Comparison of ENCODE assay signal across 8 cellular contexts in genomic region chr14:104341532-104342434, GRCh38.
A peak's percentile ranks its signal among the peaks of the same experiment; 100 is the strongest.
DNase-seq lines count a peak whose midpoint lies in the region; ATAC-seq, FAIRE-seq and TF ChIP-seq lines count a peak whose summit lies in the region.
"Had no signal": no experiment of that assay in that cellular context is flagged by ENCODE, and none has a peak within 500 bp of the region (broad histone marks: within the 10 kb centered on the region; RNA-seq: fewer than 3 reads in every experiment).

No MANE protein-coding gene starts in this region.

- peak overlapping the region; percentile 31 for H3K4me3 ChIP-seq in neural progenitor cell
- H3K4me3 ChIP-seq: SJSA1 had no signal

- peaks cover 13% of the 10 kb centered on the region for H3K27me3 Mint-ChIP-seq in neural progenitor cell (ENCODE audit: insufficient read depth, low read depth)

- H3K79me2 ChIP-seq in neural progenitor cell (ENCODE audit: low read depth), result no peaks in the 10 kb centered on the region

- H3K36me3 Mint-ChIP-seq in neural progenitor cell, result no peaks in the 10 kb centered on the region

- FAIRE-seq in GM12891 (lab: Jason Lieb, UNC), result no peak

- no peak for ATAC-seq in GM21515 (IDR thresholded peaks at IDR 0.05; ENCODE audit: unreplicated experiment)

- H2AFZ ChIP-seq in neural progenitor cell (replicated peaks), result peak overlapping the region; percentile 76

- peaks cover 9% of the 10 kb centered on the region for H3K4me1 Mint-ChIP-seq in neural progenitor cell

- peak overlapping the region; percentile 10 for H3K4me3 Mint-ChIP-seq in neural progenitor cell

- TF ChIP-seq CTCF in GM13977 (IDR thresholded peaks at IDR 0.05; ENCODE audit: extremely low read depth, insufficient read depth, missing control alignments) (peak; percentile 41), neural progenitor cell (IDR thresholded peaks at IDR 0.05) (peak; percentile 72)

- H4K20me1 ChIP-seq in neural progenitor cell (ENCODE audit: low read depth), result peaks cover 8% of the 10 kb centered on the region

- no peak overlapping the region for H3K9ac ChIP-seq in neural progenitor cell

- H3K9me3 ChIP-seq in neural progenitor cell (ENCODE audit: low read depth), result no peaks in the 10 kb centered on the region
- H3K9me3 ChIP-seq: SJSA1 had no signal

- peaks cover 11% of the 10 kb centered on the region for H3K27me3 ChIP-seq in neural progenitor cell
- H3K27me3 ChIP-seq: SJSA1 had no signal

- peaks cover 4% of the 10 kb centered on the region for H3F3A ChIP-seq in neural progenitor cell (ENCODE audit: low read depth)

- TF ChIP-seq POLR2A in GM12891 (IDR thresholded peaks at IDR 0.05; ENCODE audit: low read depth, low read length), result no peak

- H3K27ac Mint-ChIP-seq in neural progenitor cell, result no peak overlapping the region

- in situ Hi-C loops in GM13977 (cut with MboI; ENCODE audit: low pct_unique_long_range_greater_than_20kb, low sequenced_read_pairs, unreplicated experiment), result no loop called here

- peaks cover 8% of the 10 kb centered on the region for H3K9me3 Mint-ChIP-seq in neural progenitor cell

- no peaks in the 10 kb centered on the region for H3K4me1 ChIP-seq in neural progenitor cell
- H3K4me1 ChIP-seq: SJSA1 had no signal

- H3K36me3 ChIP-seq in neural progenitor cell, result no peaks in the 10 kb centered on the region
- H3K36me3 ChIP-seq: SJSA1 had no signal

- peak overlapping the region; percentile 64 for H3K4me2 ChIP-seq in neural progenitor cell

- H3K27ac ChIP-seq in neural progenitor cell, result no peak overlapping the region
- H3K27ac ChIP-seq: SJSA1 had no signal

- DNase-seq in GM13977 (ENCODE audit: low spot score) (no peak), NCI-H2171 (lab: John Stamatoyannopoulos, UW) (peak; percentile 96), dermis blood vessel endothelial cell (peak; percentile 78), neural progenitor cell (ENCODE audit: low spot score) (peak; percentile 92), GM12891 (ENCODE audit: insufficient read length, low spot score) (no peak), DMS79 (lab: John Stamatoyannopoulos, UW) (no peak)

TF ChIP-seq in GM12891, 5 proteins besides CTCF, POLR2A, EP300 and RAD21:
- no peak for TF ChIP-seq POLR2AphosphoS5 (IDR thresholded peaks at IDR 0.05; ENCODE audit: low read depth, low read length)
- TF ChIP-seq SPI1 (IDR thresholded peaks at IDR 0.05; ENCODE audit: low read depth, low read length), result no peak
TF ChIP-seq in GM12891: peak in this region for 0.

Comparison
In these comparisons a context has a peak if more than half of its experiments do, and no peak if none do; other contexts are left out.
1. DNase-seq: peak in NCI-H2171 (single experiment), dermis blood vessel endothelial cell (single experiment) and neural progenitor cell (single experiment); none in GM13977 (single experiment), GM12891 (single experiment) and DMS79 (single experiment).